17 cellular contexts compared by ENCODE assay signal in genomic region chr6:56509031-56509430, GRCh38.
"Had no signal": no experiment of that assay in that cellular context is flagged by ENCODE, and none has a peak within 500 bp of the region (broad histone marks: within the 10 kb centered on the region; RNA-seq: fewer than 3 reads in every experiment).

No MANE protein-coding gene starts in this region.

- H3K4me3 ChIP-seq: adrenal gland, body of pancreas, gastrocnemius medialis, pancreas, skin epidermis had no signal

- H3K9me3 ChIP-seq: adrenal gland, body of pancreas, gastrocnemius medialis, pancreas had no signal

- H3K27me3 ChIP-seq: adrenal gland, body of pancreas, gastrocnemius medialis, pancreas had no signal

- ATAC-seq: activated naive CD4-positive, alpha-beta T cell treated with anti-CD3 and anti-CD28 coated beads, Interleukin-2, amount 50 U/mL, for 72 hours; body of pancreas; gastrocnemius medialis; natural killer cell; pancreas had no signal

- H3K27ac ChIP-seq: body of pancreas, pancreas, WERI-Rb-1 had no signal

- DNase-seq: activated CD4-positive, alpha-beta T cell treated with anti-CD3 and anti-CD28 coated beads, Interleukin-2, amount 50 U/mL, for 4 hours; activated gamma-delta T cell treated with Interleukin-2 at 50 U/mL for 16 hours; adrenal gland; body of pancreas; caudate nucleus; erythroblast; gastrocnemius medialis; immature natural killer cell; kidney glomerular epithelial cell; natural killer cell; pancreas; stimulated activated CD4-positive, alpha-beta T cell treated with anti-CD3 and anti-CD28 coated beads, Interleukin-15, amount 100 ng/mL, for 24 hours; stimulated activated CD4-positive, alpha-beta T cell treated with anti-CD3 and anti-CD28 coated beads, Interleukin-2, amount 100 ng/mL, for 48 hours; SW 1271; WERI-Rb-1 had no signal
